Comparison of ENCODE assay signal across 8 cellular contexts in genomic region chr3:123642182-123642956, GRCh38. TPM values are rescaled to one million over a fixed set of nuclear protein-coding genes. Genes with fewer than 3 reads are reported as not detected.
DNase-seq lines count a peak whose midpoint lies in the region; ATAC-seq and TF ChIP-seq lines count a peak whose summit lies in the region.

No MANE protein-coding gene starts in this region.

- no peak overlapping the region for H3K27ac Mint-ChIP-seq in neural progenitor cell

- TF ChIP-seq EP300 in transverse colon (IDR thresholded peaks at IDR 0.05; ENCODE audit: low read depth) = no peak

- H3K9me3 Mint-ChIP-seq in neural progenitor cell = no peaks in the 10 kb centered on the region

- H3K4me1 ChIP-seq in neural progenitor cell (peaks cover 22% of the 10 kb centered on the region), transverse colon (peaks cover 0 to 11% (median 5%) of the 10 kb centered on the region in 4 donors)

- H3K9me3 ChIP-seq in neural progenitor cell (ENCODE audit: low read depth) (no peaks in the 10 kb centered on the region), transverse colon (no peaks in the 10 kb centered on the region)

- peaks cover 42% of the 10 kb centered on the region for H3K36me3 Mint-ChIP-seq in neural progenitor cell

- in situ Hi-C loops in transverse colon (cut with MboI; ENCODE audit: low pct_ligation_motif_present in 1 of 4, low pct_unique_long_range_greater_than_20kb in 1 of 4, low sequenced_read_pairs in 3 of 4) = loop anchor here in 1 of 4 donors (10.0 kb wide), 1 partner anchor 72 kb away; no protein-coding TSS in a partner anchor

- TF ChIP-seq CTCF in fibroblast of mammary gland (conservative IDR thresholded peaks at IDR 0.05; ENCODE audit: control insufficient read depth, insufficient read depth, low read depth, low read length) (peak; percentile 91), neural progenitor cell (IDR thresholded peaks at IDR 0.05) (peak; percentile 86), transverse colon (IDR thresholded peaks at IDR 0.05) (peak; percentile 74 to 92 (median 80))

- no peak overlapping the region for H3K4me2 ChIP-seq in neural progenitor cell

- TF ChIP-seq POLR2A in transverse colon (IDR thresholded peaks at IDR 0.05) = no peak

- 24% methylated on average over 3 of the region's 3 CpGs; no CpG with 5 or more reads in 1 of the 2 donors for WGBS in transverse colon (ENCODE audit: low coverage in 1 of 2), 2 donors

- no peak overlapping the region for H3K4me3 Mint-ChIP-seq in neural progenitor cell

- no peak overlapping the region for H3K9ac ChIP-seq in neural progenitor cell

- H3K36me3 ChIP-seq in neural progenitor cell (no peaks in the 10 kb centered on the region), transverse colon (no peaks in the 10 kb centered on the region)

- ATAC-seq in GM19467 (IDR thresholded peaks at IDR 0.05; ENCODE audit: unreplicated experiment) (peak; percentile 76), HG03558 (IDR thresholded peaks at IDR 0.05; ENCODE audit: extremely low read depth, unreplicated experiment) (peak; percentile 48)

- H3K27me3 ChIP-seq in neural progenitor cell = no peaks in the 10 kb centered on the region
- no peaks in the 10 kb centered on the region for H3K27me3 ChIP-seq in transverse colon

- no peaks in the 10 kb centered on the region for H4K20me1 ChIP-seq in neural progenitor cell (ENCODE audit: low read depth)

- H3K4me3 ChIP-seq in fibroblast of mammary gland (ENCODE audit: control insufficient read depth, low read depth, low read length) (no peak overlapping the region), neural progenitor cell (no peak overlapping the region), transverse colon (no peak overlapping the region)

- no peaks in the 10 kb centered on the region for H3K79me2 ChIP-seq in neural progenitor cell (ENCODE audit: low read depth)

- intact Hi-C loops in transverse colon (cut with DNase I; ENCODE audit: low total_unique reads) = loop anchor here (5.0 kb wide), 1 partner anchor 80 kb away; no protein-coding TSS in a partner anchor

- H3F3A ChIP-seq in neural progenitor cell (ENCODE audit: low read depth) = peaks cover 11% of the 10 kb centered on the region

- DNase-seq in DMS 273 (lab: John Stamatoyannopoulos, UW; ENCODE audit: unreplicated experiment) = peak; percentile 98
- peak; percentile 75 to 79 for DNase-seq in NOMO-1 (lab: John Stamatoyannopoulos, UW; ENCODE audit: unreplicated experiment in 2 of 2)
- peak; percentile 15 for DNase-seq in activated CD8-positive, alpha-beta memory T cell treated with anti-CD3 and anti-CD28 coated beads, Interleukin-2, amount 50 U/mL, for 24 hours (ENCODE audit: extremely low read depth)
- peak; percentile 94 for DNase-seq in fibroblast of mammary gland (ENCODE audit: low read depth)
- peak; percentile 88 for DNase-seq in neural progenitor cell (ENCODE audit: low spot score)
- peak; percentile 84 for DNase-seq in transverse colon

- H3K27ac ChIP-seq in neural progenitor cell (no peak overlapping the region), transverse colon (peak overlapping the region; percentile 64 to 81 (median 76))

- peaks cover 33% of the 10 kb centered on the region for H3K4me1 Mint-ChIP-seq in neural progenitor cell

- peaks cover 3% of the 10 kb centered on the region for H3K27me3 Mint-ChIP-seq in neural progenitor cell (ENCODE audit: insufficient read depth, low read depth)

- no peak overlapping the region for H2AFZ ChIP-seq in neural progenitor cell (replicated peaks)

RNA-seq across cellular contexts. Expression of gene HACD2, which starts 57.5 kb away (rescaled TPM):
- 26.6 and 35.9 TPM in 2 replicates for total RNA-seq in neural progenitor cell (ENCODE audit: low replicate concordance)
- total RNA-seq in transverse colon = 10 to 100 TPM; 11.9 to 70.5 (median 48.2) TPM

Comparison
In these comparisons a context has a peak if more than half of its experiments do, and no peak if none do; other contexts are left out.
1. DNase-seq: peak in every context shown above with its lines; median percentile 98 in DMS 273; 94 in fibroblast of mammary gland; 88 in neural progenitor cell; 84 in transverse colon; 77 in NOMO-1; 15 in activated CD8-positive, alpha-beta memory T cell treated with anti-CD3 and anti-CD28 coated beads, Interleukin-2, amount 50 U/mL, for 24 hours.